In genomic region chr7:32930378-32930777, GRCh38 we compare ENCODE assay signal across 21 cellular contexts. TPM values are rescaled to one million over a fixed set of nuclear protein-coding genes. Genes with fewer than 3 reads are reported as not detected.
A peak's percentile ranks its signal among the peaks of the same experiment; 100 is the strongest.
DNase-seq lines count a peak whose midpoint lies in the region; ATAC-seq, FAIRE-seq and TF ChIP-seq lines count a peak whose summit lies in the region.
"Had no signal": no experiment of that assay in that cellular context is flagged by ENCODE, and none has a peak within 500 bp of the region (broad histone marks: within the 10 kb centered on the region; RNA-seq: fewer than 3 reads in every experiment).

No MANE protein-coding gene starts in this region.

- no peak overlapping the region for H2BK5ac ChIP-seq in IMR-90 (ENCODE audit: low read depth, low read length, poor library complexity, severe bottlenecking)

- no peak overlapping the region for H3K9ac ChIP-seq in IMR-90 (ENCODE audit: low read depth, low read length)
- H3K9ac ChIP-seq: BLaER1 had no signal

- H2AK5ac ChIP-seq in IMR-90 (ENCODE audit: low read depth, low read length) = no peak overlapping the region

- no peak overlapping the region for H2AK9ac ChIP-seq in IMR-90 (replicated peaks; ENCODE audit: low read depth, low read length, poor library complexity)

- no peak overlapping the region for H3K23ac ChIP-seq in IMR-90 (ENCODE audit: low read depth, low read length)

- dilution Hi-C loops in IMR-90 (cut with HindIII; ENCODE audit: low sequenced_read_pairs, unreplicated experiment) = no loop called here

- TF ChIP-seq EP300 in A549 (IDR thresholded peaks at IDR 0.05) = no peak

- intact Hi-C loops in IMR-90 (cut with micrococcal nuclease) (no loop called here), uterus (cut with DNase I; ENCODE audit: low total_unique reads) (no loop called here)

- H3K27ac ChIP-seq in A549 (no peak overlapping the region), IMR-90 (ENCODE audit: insufficient read depth, low read length) (no peak overlapping the region), uterus (peak overlapping the region; percentile 76 to 77)
- H3K27ac ChIP-seq: BLaER1, C4-2B had no signal

- no peak overlapping the region for H4K5ac ChIP-seq in IMR-90 (ENCODE audit: low read depth, low read length)

- H3K4me1 ChIP-seq in A549 (no peaks in the 10 kb centered on the region), IMR-90 (ENCODE audit: control insufficient read depth, insufficient read depth, low read length) (no peaks in the 10 kb centered on the region), uterus (peaks cover 0 to 15% of the 10 kb centered on the region in 2 donors)
- H3K4me1 ChIP-seq: BLaER1 had no signal

- ATAC-seq in A549 (no peak), IMR-90 (ENCODE audit: low read depth) (no peak), HG02642 (IDR thresholded peaks at IDR 0.05; ENCODE audit: poor library complexity, unreplicated experiment) (no peak)
- ATAC-seq: CD8-positive, alpha-beta T cell; GM12878; GM23338; HCT116 had no signal

- no peak for TF ChIP-seq POLR2A in A549 (IDR thresholded peaks at IDR 0.05; ENCODE audit: low read length)
- TF ChIP-seq POLR2A in IMR-90 (IDR thresholded peaks at IDR 0.05; ENCODE audit: low read depth, low read length) = no peak
- TF ChIP-seq POLR2A in uterus (IDR thresholded peaks at IDR 0.05) = no peak

- CTCF ChIA-PET in A549 (lab: Yijun Ruan, JAX) (interaction anchor here (2.4 kb wide), 1 partner anchor 13 kb away, joined by 7 read pairs; no protein-coding TSS in a partner anchor), IMR-90 (lab: Yijun Ruan, JAX) (no interaction called here)

- H3K27me3 ChIP-seq in IMR-90 (ENCODE audit: control insufficient read depth, insufficient read depth, low read length) (no peaks in the 10 kb centered on the region), uterus (no peaks in the 10 kb centered on the region)
- H3K27me3 ChIP-seq: BLaER1 had no signal

- H2BK20ac ChIP-seq in IMR-90 (ENCODE audit: low read depth, low read length) = no peak overlapping the region

- H3K4me1 Mint-ChIP-seq in mesothelial cell of epicardium = peaks cover 14% of the 10 kb centered on the region
- H3K4me1 Mint-ChIP-seq: CD4-positive, CD25-positive, alpha-beta regulatory T cell; H9 had no signal

- no peak overlapping the region for H4K8ac ChIP-seq in IMR-90 (ENCODE audit: low read depth in 2 of 2, low read length in 2 of 2)

- H3K79me1 ChIP-seq in IMR-90 (ENCODE audit: low read depth in 1 of 2, low read length in 2 of 2) = peaks cover 19 to 53% of the 10 kb centered on the region in 2 experiments

- TF ChIP-seq RAD21 in A549 (conservative IDR thresholded peaks at IDR 0.05 in 1 of 2, IDR thresholded peaks at IDR 0.05 in 1 of 2) = no peak
- TF ChIP-seq RAD21 in IMR-90 (IDR thresholded peaks at IDR 0.05; ENCODE audit: low read length) = no peak

- H2AFZ ChIP-seq in IMR-90 (replicated peaks; ENCODE audit: low read length, poor library complexity) = no peak overlapping the region
- H2AFZ ChIP-seq: GM23338 had no signal

- TF ChIP-seq CTCF in A549 (IDR thresholded peaks at IDR 0.05) = no peak
- TF ChIP-seq CTCF in IMR-90 (conservative IDR thresholded peaks at IDR 0.05; ENCODE audit: low read depth, low read length) = no peak
- no peak for TF ChIP-seq CTCF in mesothelial cell of epicardium (IDR thresholded peaks at IDR 0.05; ENCODE audit: unreplicated experiment)
- no peak for TF ChIP-seq CTCF in uterus (IDR thresholded peaks at IDR 0.05)

- H4K91ac ChIP-seq in IMR-90 (ENCODE audit: insufficient read depth, low read depth, low read length) = no peak overlapping the region

- H3K9me3 ChIP-seq in A549 (no peaks in the 10 kb centered on the region), IMR-90 (ENCODE audit: control insufficient read depth, insufficient read depth, low read length) (no peaks in the 10 kb centered on the region), uterus (no peaks in the 10 kb centered on the region)
- H3K9me3 ChIP-seq: BLaER1 had no signal

- no peak overlapping the region for H2BK15ac ChIP-seq in IMR-90 (ENCODE audit: low read depth, low read length)

- no TSS peak for BruUV-seq in IMR-90 (replicated peaks; lab: Mats Ljungman, UMichigan)

- H3K14ac ChIP-seq in IMR-90 (replicated peaks; ENCODE audit: low read depth, low read length) = no peak overlapping the region

- H3K4ac ChIP-seq in IMR-90 (ENCODE audit: low read depth, low read length) = no peak overlapping the region

- H3K36me3 Mint-ChIP-seq in mesothelial cell of epicardium = peaks cover 32% of the 10 kb centered on the region
- H3K36me3 Mint-ChIP-seq: CD8-positive, alpha-beta T cell had no signal

- H4K20me1 ChIP-seq in IMR-90 (ENCODE audit: insufficient read depth, low read length) = 0 out of 2 replicates have a peak, but pooled peaks cover 3% of the 10 kb centered on the region
- H4K20me1 ChIP-seq: BLaER1 had no signal

- H3K4me2 ChIP-seq in A549 (no peak overlapping the region), IMR-90 (ENCODE audit: low read depth, low read length) (no peak overlapping the region)
- H3K4me2 ChIP-seq: BLaER1, GM23338 had no signal

- WGBS in A549 (ENCODE audit: missing lambda C conversion rate) = 93% methylated on average over 6 of the region's 7 CpGs
- WGBS in IMR-90 (ENCODE audit: extremely low coverage in 2 of 2, insufficient read length in 1 of 2), 2 experiments = no CpG with 5 or more reads among the region's 7 CpGs

- in situ Hi-C loops in IMR-90 (cut with MboI; ENCODE audit: low sequenced_read_pairs) = no loop called here

- no peaks in the 10 kb centered on the region for H3K9me3 Mint-ChIP-seq in mesothelial cell of epicardium
- H3K9me3 Mint-ChIP-seq: CD8-positive, alpha-beta T cell; GM23338; H9 had no signal

- DNase-seq in A549 (ENCODE audit: low read depth in 1 of 2, low spot score in 1 of 2) (no peak), IMR-90 (no peak), mesothelial cell of epicardium (ENCODE audit: low spot score in 2 of 2, unreplicated experiment in 2 of 2) (no peak), uterus (no peak), NCI-H1048 (lab: John Stamatoyannopoulos, UW) (no peak)
- DNase-seq: CD4-positive, CD25-positive, alpha-beta regulatory T cell; CD8-positive, alpha-beta T cell; DMS 273 treated with DMSO at 0.1 percent for 48 hours; DMS79; EL; GDM1; H9 had no signal

- no peak overlapping the region for H3K56ac ChIP-seq in IMR-90 (ENCODE audit: extremely low read depth, insufficient read depth, low read length)

- no peaks in the 10 kb centered on the region for H3K27me3 Mint-ChIP-seq in mesothelial cell of epicardium (ENCODE audit: low read depth)
- H3K27me3 Mint-ChIP-seq: B cell had no signal

- peak overlapping the region; percentile 36 for H3K27ac Mint-ChIP-seq in mesothelial cell of epicardium
- H3K27ac Mint-ChIP-seq: B cell; CD4-positive, CD25-positive, alpha-beta regulatory T cell; CD8-positive, alpha-beta T cell; GM23338 had no signal

- H3K4me3 ChIP-seq in A549 (no peak overlapping the region), IMR-90 (ENCODE audit: insufficient read depth, low read depth, low read length) (no peak overlapping the region), uterus (no peak overlapping the region)
- H3K4me3 ChIP-seq: BLaER1, GM12878, GM23338 had no signal

- no peak overlapping the region for H2BK120ac ChIP-seq in IMR-90 (ENCODE audit: low read depth, low read length)

- no peak for FAIRE-seq in A549 (lab: Jason Lieb, UNC)
- FAIRE-seq: D721Med, GM12878, GM19239 had no signal

- H3K9me1 ChIP-seq in IMR-90 (ENCODE audit: insufficient read depth, low read length) = no peaks in the 10 kb centered on the region; the same call in 1 of the 2 replicates

- H3K36me3 ChIP-seq in IMR-90 (ENCODE audit: control insufficient read depth, insufficient read depth, low read length) (peaks cover 33% of the 10 kb centered on the region), uterus (no peaks in the 10 kb centered on the region)

- H3K18ac ChIP-seq in IMR-90 (ENCODE audit: low read depth, low read length) = no peak overlapping the region

- H3K4me3 Mint-ChIP-seq in mesothelial cell of epicardium = no peak overlapping the region
- H3K4me3 Mint-ChIP-seq: B cell; CD4-positive, CD25-positive, alpha-beta regulatory T cell; CD8-positive, alpha-beta T cell; GM23338; H9 had no signal

- POLR2A ChIA-PET in A549 (lab: Yijun Ruan, JAX) = no interaction called here
- POLR2A ChIA-PET in IMR-90 (lab: Charles Lee; ENCODE audit: unreplicated experiment) = interaction anchor here (0.6 kb wide), 1 partner anchor 11 kb away, joined by 3 read pairs; no protein-coding TSS in a partner anchor

TF ChIP-seq in A549, 52 proteins besides CTCF, POLR2A, EP300 and RAD21 (continues in another document):
- TF ChIP-seq ZFP36 (IDR thresholded peaks at IDR 0.05; ENCODE audit: borderline replicate concordance, partially characterized antibody) = no peak
- no peak for TF ChIP-seq HOXA7 (CRISPR knock-in tag; IDR thresholded peaks at IDR 0.05)
- TF ChIP-seq MAFK (IDR thresholded peaks at IDR 0.05; ENCODE audit: partially characterized antibody) = peak; percentile 35

TF ChIP-seq in IMR-90, 13 proteins besides CTCF, POLR2A, EP300 and RAD21 (continues in another document):
- no peak for TF ChIP-seq BHLHE40 (IDR thresholded peaks at IDR 0.05; ENCODE audit: low read depth, low read length)
- 0 out of 2 replicates have a peak, but pooled peaks have one; percentile 8 for TF ChIP-seq MAFK (IDR thresholded peaks at IDR 0.05; ENCODE audit: low read depth, low read length)
- TF ChIP-seq MXI1 (IDR thresholded peaks at IDR 0.05; ENCODE audit: borderline replicate concordance, low read depth, low read length) = no peak

RNA-seq across cellular contexts. Expression of gene FKBP9, which starts 26.9 kb away (rescaled TPM):
- 130 and 140 TPM in 2 replicates for polyA plus RNA-seq in A549 (2011; rRNA removed)
- polyA plus RNA-seq in A549 (2012; cell fraction: cytosol; rRNA removed) = 55.1 and 65.9 TPM in 2 replicates
- 93.0 and 171 TPM in 2 replicates for polyA plus RNA-seq in A549 (2012; cell fraction: nucleus; rRNA removed)
- polyA plus RNA-seq in A549 (2017; fragmentation: RNase III; extraction: RNeasy Plus Mini Kit Qiagen cat#74134 plus additional on column Dnase treatment) = 106 to 123 TPM (median 112 TPM) in 3 replicates
- polyA minus RNA-seq in A549 (2011; rRNA and poly(A)+ RNA removed) = 140 and 160 TPM in 2 replicates
- total RNA-seq in IMR-90 (2012; rRNA removed) = 146 and 191 TPM in 2 replicates
- polyA plus RNA-seq in IMR-90 (2012; rRNA removed) = 99.0 and 126 TPM in 2 replicates
- polyA plus RNA-seq in IMR-90 (2012; cell fraction: cytosol; rRNA removed) = 82.9 and 154 TPM in 2 replicates
- polyA plus RNA-seq in IMR-90 (2012; cell fraction: nucleus; rRNA removed; ENCODE audit: low replicate concordance) = 58.8 and 68.7 TPM in 2 replicates
- 186 to 208 TPM (median 186 TPM) in 3 replicates for total RNA-seq in mesothelial cell of epicardium
- total RNA-seq in uterus = 100 to 1,000 TPM in 3 of 4 donors, 10 to 100 TPM in 1; 62.9 to 328 (median 215) TPM
- total RNA-seq: CD4-positive, CD25-positive, alpha-beta regulatory T cell; CD8-positive, alpha-beta T cell had no signal

RNA-seq across cellular contexts. Expression of gene KBTBD2, which starts 38.8 kb away (rescaled TPM):
- 43.0 and 43.7 TPM in 2 replicates for polyA plus RNA-seq in A549 (2011; rRNA removed)
- polyA plus RNA-seq in A549 (2012; cell fraction: cytosol; rRNA removed) = 11.5 and 13.4 TPM in 2 replicates
- 10.9 and 17.7 TPM in 2 replicates for polyA plus RNA-seq in A549 (2012; cell fraction: nucleus; rRNA removed)
- 24.2 to 26.9 TPM (median 25.5 TPM) in 3 replicates for polyA plus RNA-seq in A549 (2017; fragmentation: RNase III; extraction: RNeasy Plus Mini Kit Qiagen cat#74134 plus additional on column Dnase treatment)
- polyA minus RNA-seq in A549 (2011; rRNA and poly(A)+ RNA removed) = 22.8 and 23.4 TPM in 2 replicates
- 32.3 and 41.7 TPM in 2 replicates for total RNA-seq in IMR-90 (2012; rRNA removed)
- 11.0 and 13.2 TPM in 2 replicates for polyA plus RNA-seq in IMR-90 (2012; rRNA removed)
- polyA plus RNA-seq in IMR-90 (2012; cell fraction: cytosol; rRNA removed) = 2.9 and 3.3 TPM in 2 replicates
- polyA plus RNA-seq in IMR-90 (2012; cell fraction: nucleus; rRNA removed; ENCODE audit: low replicate concordance) = 5.7 and 31.2 TPM in 2 replicates
- 41.9 to 42.3 TPM (median 42.1 TPM) in 3 replicates for total RNA-seq in mesothelial cell of epicardium
- 10 to 100 TPM; 14.1 to 96.1 (median 38.9) TPM for total RNA-seq in uterus

Comparison
In these comparisons a context has a peak if more than half of its experiments do, and no peak if none do; other contexts are left out.
1. H3K27ac ChIP-seq: peak in uterus (2 of 2); none in A549 (0 of 2) and IMR-90 (single experiment).